Comparison of ENCODE assay signal across 9 cellular contexts in genomic region chr16:51150894-51151320, GRCh38. TPM values are rescaled to one million over a fixed set of nuclear protein-coding genes. Genes with fewer than 3 reads are reported as not detected.
DNase-seq lines count a peak whose midpoint lies in the region; ATAC-seq and TF ChIP-seq lines count a peak whose summit lies in the region.
"Had no signal": no experiment of that assay in that cellular context is flagged by ENCODE, and none has a peak within 500 bp of the region (broad histone marks: within the 10 kb centered on the region; RNA-seq: fewer than 3 reads in every experiment).

SALL1 (minus strand) TSS chr16:51151270; CDS start chr16:51151241, 29 bp downstream.

- H3K27ac ChIP-seq in SJCRH30 (peak within 1 kb of the TSS; percentile 12; the same call in 1 of the 2 replicates), heart left ventricle (peak within 1 kb of the TSS in 3 of 12 donors; percentile 28 to 57 (median 45)), trophoblast cell (ENCODE audit: low read depth, low read length) (peak within 1 kb of the TSS; percentile 66)

- peak within 1 kb of the TSS; percentile 72 for H3K4me2 ChIP-seq in trophoblast cell (ENCODE audit: low read length)

- peak within 1 kb of the TSS; percentile 37 for H3K4ac ChIP-seq in trophoblast cell (ENCODE audit: low read depth, low read length)

- H3K18ac ChIP-seq in trophoblast cell (ENCODE audit: low read length), result peak within 1 kb of the TSS; percentile 81

- TF ChIP-seq POLR2A in heart left ventricle (IDR thresholded peaks at IDR 0.05), result no peak

- H3K9ac ChIP-seq in trophoblast cell (ENCODE audit: low read length), result peak within 1 kb of the TSS; percentile 10

- H2BK12ac ChIP-seq in trophoblast cell (ENCODE audit: low read length), result peak within 1 kb of the TSS; percentile 8

- H4K8ac ChIP-seq in trophoblast cell (ENCODE audit: low read depth, low read length), result peak within 1 kb of the TSS; percentile 87

- H3K36me3 ChIP-seq in BE2C (no peaks in the 10 kb centered on the region), SJCRH30 (no peaks in the 10 kb centered on the region), heart left ventricle (no peaks in the 10 kb centered on the region), trophoblast cell (ENCODE audit: control insufficient read depth in 1 of 2, insufficient read depth in 2 of 2, low read length in 2 of 2) (no peaks in the 10 kb centered on the region)

- intact Hi-C loops in heart left ventricle (cut with DNase I), result no loop called here

- no peak for ATAC-seq in heart left ventricle
- ATAC-seq in HG03095 (IDR thresholded peaks at IDR 0.05; ENCODE audit: unreplicated experiment), result no peak
- ATAC-seq in HG03469 (IDR thresholded peaks at IDR 0.05; ENCODE audit: unreplicated experiment), result no peak

- H2AK5ac ChIP-seq in trophoblast cell (ENCODE audit: low read length), result no peak within 1 kb of the TSS

- H3K4me1 ChIP-seq in BE2C (no peaks in the 10 kb centered on the region), SJCRH30 (no peaks in the 10 kb centered on the region), heart left ventricle (peaks cover 0 to 47% (median 17%) of the 10 kb centered on the region in 12 donors), trophoblast cell (ENCODE audit: control insufficient read depth in 1 of 2, insufficient read depth in 2 of 2, low read length in 2 of 2) (peaks cover 14 to 24% of the 10 kb centered on the region in 2 experiments)

- H2BK5ac ChIP-seq in trophoblast cell (ENCODE audit: low read depth, low read length, poor library complexity), result no peak within 1 kb of the TSS

- H3K79me1 ChIP-seq in trophoblast cell (ENCODE audit: low read length), result peaks cover 15% of the 10 kb centered on the region

- peak within 1 kb of the TSS; percentile 64 for H3K14ac ChIP-seq in trophoblast cell (ENCODE audit: low read length)

- H3K4me3 ChIP-seq in BE2C (ENCODE audit: low read depth, low read length) (peak within 1 kb of the TSS; percentile 29), SJCRH30 (peak within 1 kb of the TSS; percentile 59), heart left ventricle (peak within 1 kb of the TSS; percentile 34 to 62 (median 50)), trophoblast cell (ENCODE audit: low read depth, low read length) (peak within 1 kb of the TSS; percentile 80)

- H3K27me3 ChIP-seq in BE2C (peaks cover 80% of the 10 kb centered on the region), SJCRH30 (no peaks in the 10 kb centered on the region), heart left ventricle (peaks cover 49 to 98% (median 87%) of the 10 kb centered on the region in 9 donors), trophoblast cell (ENCODE audit: insufficient read depth, low read length) (peaks cover 40% of the 10 kb centered on the region)

- 2% methylated on average over 37 of the region's 37 CpGs for WGBS in heart left ventricle, 4 donors
- WGBS in trophoblast cell (ENCODE audit: extremely low coverage, insufficient coverage, insufficient read length), result no CpG with 5 or more reads among the region's 37 CpGs

- H4K91ac ChIP-seq in trophoblast cell (ENCODE audit: low read depth, low read length), result peak within 1 kb of the TSS; percentile 47

- no peak within 1 kb of the TSS for H3K23ac ChIP-seq in trophoblast cell (ENCODE audit: low read length)

- peak within 1 kb of the TSS; percentile 49 for H2BK120ac ChIP-seq in trophoblast cell (ENCODE audit: insufficient read depth, low read length, poor library complexity)

- TF ChIP-seq CTCF in BE2C (IDR thresholded peaks at IDR 0.05; ENCODE audit: low read depth, low read length) (no peak), heart left ventricle (IDR thresholded peaks at IDR 0.05) (no peak)

- DNase-seq in BE2C (no peak), SJCRH30 (no peak), heart left ventricle (no peak), trophoblast cell (no peak), middle frontal gyrus (ENCODE audit: extremely low spot score, low spot score) (no peak)
- no peak for DNase-seq in activated naive CD4-positive, alpha-beta T cell treated with anti-CD3 and anti-CD28 coated beads, Interleukin-2, amount 50 U/mL, for 16 hours
- DNase-seq: naive B cell had no signal

- peak within 1 kb of the TSS; percentile 88 for H2AFZ ChIP-seq in trophoblast cell (ENCODE audit: insufficient read depth, low read length, poor library complexity)

- H3K9me3 ChIP-seq in BE2C (no peaks in the 10 kb centered on the region), SJCRH30 (replicated peaks) (no peaks in the 10 kb centered on the region), heart left ventricle (no peaks in the 10 kb centered on the region), trophoblast cell (ENCODE audit: insufficient read depth, low read depth, low read length) (peaks cover 2% of the 10 kb centered on the region)

- no peak within 1 kb of the TSS for H4K12ac ChIP-seq in trophoblast cell (ENCODE audit: low read depth, low read length)

- H3K79me2 ChIP-seq in trophoblast cell (ENCODE audit: control insufficient read depth, insufficient read depth, low read length, poor library complexity), result peaks cover 8% of the 10 kb centered on the region

RNA-seq across cellular contexts. Expression of gene SALL1, which starts in this region (rescaled TPM):
- not detected for polyA plus RNA-seq in BE2C (2012; ENCODE audit: insufficient read depth, insufficient read length, low read depth)
- 2.0 and 2.3 TPM in 2 replicates for total RNA-seq in SJCRH30 (2014; rRNA removed; shearing (Covaris generic))
- under 1 TPM in 5 of 9 donors, not detected in 4; 0.05 to 0.75 (median 0.13) TPM for total RNA-seq in heart left ventricle
- under 1 TPM; 0.08 TPM for polyA plus RNA-seq in heart left ventricle
- 1.4 and 1.5 TPM in 2 replicates for polyA plus RNA-seq in trophoblast cell (2013)

Comparison
In these comparisons a context has a peak if more than half of its experiments do, and no peak if none do; other contexts are left out.
1. H3K4me3 ChIP-seq: peak in every context shown above with its lines; median percentile 80 in trophoblast cell; 59 in SJCRH30; 50 in heart left ventricle; 29 in BE2C.